ENCODE assay signal across 15 cellular contexts in the genomic region with DNA sequence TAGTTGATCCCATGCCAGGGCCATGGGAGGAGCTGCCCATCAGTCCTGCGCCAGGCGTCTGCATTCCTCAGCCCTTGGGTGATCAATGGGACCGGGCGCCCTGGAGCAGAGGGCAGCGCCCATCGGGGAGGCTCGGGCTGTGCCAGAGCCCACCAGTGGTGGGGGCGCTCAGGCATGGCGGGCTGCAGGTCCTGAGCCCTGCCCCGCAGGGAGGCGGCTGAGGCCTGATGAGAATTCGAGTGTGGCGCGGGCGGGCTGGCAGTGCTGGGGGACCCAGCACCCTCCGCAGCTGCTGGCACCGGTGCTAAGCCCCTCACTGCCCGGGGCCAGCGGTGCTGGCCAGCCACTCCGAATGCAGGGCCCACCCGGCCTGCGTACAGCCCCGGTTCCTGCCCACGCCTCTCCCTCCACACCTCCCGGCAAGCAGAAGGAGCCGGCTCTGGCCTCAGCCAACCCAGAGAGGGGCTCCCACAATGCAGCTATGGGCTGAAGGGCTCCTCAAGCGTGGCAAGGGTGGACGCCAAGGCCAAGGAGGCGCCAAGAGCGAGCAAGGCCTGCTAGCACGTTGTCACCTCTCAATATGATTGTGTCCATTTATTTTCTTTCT.
"Had no signal": no experiment of that assay in that cellular context is flagged by ENCODE, and none has a peak within 500 bp of the region (broad histone marks: within the 10 kb centered on the region; RNA-seq: fewer than 3 reads in every experiment).

No MANE protein-coding gene starts in this region.

- H3K27ac ChIP-seq: coronary artery, heart left ventricle, thoracic aorta had no signal

- H3K36me3 Mint-ChIP-seq: naive thymus-derived CD4-positive, alpha-beta T cell had no signal

- ATAC-seq: heart left ventricle; left cardiac atrium; naive thymus-derived CD4-positive, alpha-beta T cell had no signal

- H3K4me3 Mint-ChIP-seq: endodermal cell; naive thymus-derived CD4-positive, alpha-beta T cell; nephron progenitor cell; stimulated activated naive CD8-positive, alpha-beta T cell treated with anti-CD3 and anti-CD28 coated beads, Interleukin-15, Interleukin-2, amounts not matched to agents 100 ng/mL and 50 ng/mL, for 24 hours had no signal

- H3K27me3 ChIP-seq: heart left ventricle had no signal

- H3K9me3 ChIP-seq: thoracic aorta had no signal

- H3K4me1 Mint-ChIP-seq: endodermal cell; naive thymus-derived CD4-positive, alpha-beta T cell; nephron progenitor cell had no signal

- H3K4me1 ChIP-seq: heart left ventricle had no signal

- H3K36me3 ChIP-seq: heart left ventricle, thoracic aorta had no signal

- H3K27ac Mint-ChIP-seq: endodermal cell; naive thymus-derived CD4-positive, alpha-beta T cell; nephron progenitor cell; stimulated activated naive CD8-positive, alpha-beta T cell treated with anti-CD3 and anti-CD28 coated beads, Interleukin-15, Interleukin-2, amounts not matched to agents 100 ng/mL and 50 ng/mL, for 24 hours had no signal

- H3K4me3 ChIP-seq: coronary artery, heart left ventricle, thoracic aorta had no signal

- DNase-seq: effector CD4-positive, alpha-beta T cell; endodermal cell; hypothalamus; islet precursor cell; left cardiac atrium; mesendoderm; naive thymus-derived CD4-positive, alpha-beta T cell; nephron progenitor cell; small intestine; stimulated activated CD4-positive, alpha-beta T cell treated with anti-CD3 and anti-CD28 coated beads, Interleukin-12 subunit alpha, Interleukin-12 subunit beta, amount 100 ng/mL, for 4 hours; trophoblast cell had no signal
